In genomic region chr7:91324663-91325062, GRCh38 we compare ENCODE assay signal across 25 cellular contexts.
"Had no signal": no experiment of that assay in that cellular context is flagged by ENCODE, and none has a peak within 500 bp of the region (broad histone marks: within the 10 kb centered on the region; RNA-seq: fewer than 3 reads in every experiment).

No MANE protein-coding gene starts in this region.

- DNase-seq: colonic mucosa; dermis blood vessel endothelial cell; effector memory CD4-positive, alpha-beta T cell; gastrocnemius medialis; head of caudate nucleus; left ventricle myocardium superior; lower lobe of right lung; mucosa of descending colon; naive B cell; posterior cingulate gyrus; psoas muscle; right cardiac atrium; sigmoid colon; stimulated activated CD4-positive, alpha-beta T cell treated with anti-CD3 and anti-CD28 coated beads, Interleukin-2, amount 100 ng/mL, for 24 hours; stimulated activated CD4-positive, alpha-beta T cell treated with anti-CD3 and anti-CD28 coated beads, Interleukin-4, amount 100 ng/mL, for 24 hours; stimulated activated naive CD4-positive, alpha-beta T cell treated with Interleukin-2 at 50 U/mL for 16 hours; stomach; thyroid gland; trophoblast cell had no signal

- H3K4me3 ChIP-seq: colonic mucosa, gastrocnemius medialis, lower lobe of right lung, mucosa of descending colon, neural progenitor cell, psoas muscle, sigmoid colon, stomach, thyroid gland, vagina had no signal

- H3K4me2 ChIP-seq: neural progenitor cell had no signal

- H3K27ac ChIP-seq: colonic mucosa, gastrocnemius medialis, lower lobe of right lung, neural progenitor cell, psoas muscle, sigmoid colon, stomach, thyroid gland, vagina had no signal

- H3K36me3 ChIP-seq: colonic mucosa, gastrocnemius medialis, lower lobe of right lung, neural progenitor cell, sigmoid colon, stomach, thyroid gland, vagina had no signal

- ATAC-seq: gastrocnemius medialis; left ventricle myocardium superior; lower lobe of right lung; mucosa of descending colon; natural killer cell treated with Interleukin-12 subunit alpha and Interleukin-12 subunit beta and Interleukin-15 and Interleukin-18, amount 100 ng/mL, for 72 hours; psoas muscle; right cardiac atrium; stimulated activated effector memory CD8-positive, alpha-beta T cell treated with anti-CD3 and anti-CD28 coated beads, Interleukin-12 subunit alpha, Interleukin-12 subunit beta, amount 100 ng/mL, for 72 hours had no signal

- H3K4me1 ChIP-seq: colonic mucosa, gastrocnemius medialis, psoas muscle, sigmoid colon, stomach, thyroid gland, vagina had no signal

- H3K27me3 ChIP-seq: colonic mucosa, gastrocnemius medialis, neural progenitor cell, sigmoid colon, stomach, thyroid gland, vagina had no signal

- FAIRE-seq: endometrium, keratinocyte had no signal

- H2AFZ ChIP-seq: neural progenitor cell had no signal

- H3K9ac ChIP-seq: neural progenitor cell had no signal

- H3K9me3 ChIP-seq: colonic mucosa, gastrocnemius medialis, lower lobe of right lung, mucosa of descending colon, psoas muscle, sigmoid colon, stomach, thyroid gland, vagina had no signal
